ENCODE assay signal across 1 cellular context in genomic region chr3:159818399-159818798, GRCh38.
TF ChIP-seq lines count a peak whose summit lies in the region.

No MANE protein-coding gene starts in this region.

TF ChIP-seq in HepG2, 621 proteins besides CTCF, POLR2A, EP300 and RAD21 (continued from another document and continues in another):
- no peak for TF ChIP-seq ZFX (CRISPR knock-in tag; IDR thresholded peaks at IDR 0.05; ENCODE audit: low read depth)
- 0 out of 2 replicates have a peak, but pooled peaks have one; percentile 18 for TF ChIP-seq ZHX2 (IDR thresholded peaks at IDR 0.05; ENCODE audit: low read depth)
- no peak for TF ChIP-seq ZHX2 (CRISPR knock-in tag; IDR thresholded peaks at IDR 0.05; ENCODE audit: borderline replicate concordance)
- 0 out of 2 replicates have a peak, but pooled peaks have one; percentile 26 for TF ChIP-seq GATAD2A (CRISPR knock-in tag; IDR thresholded peaks at IDR 0.05)
- no peak for TF ChIP-seq ZNF589 (CRISPR knock-in tag; conservative IDR thresholded peaks at IDR 0.05)
- TF ChIP-seq, protein P1, sequence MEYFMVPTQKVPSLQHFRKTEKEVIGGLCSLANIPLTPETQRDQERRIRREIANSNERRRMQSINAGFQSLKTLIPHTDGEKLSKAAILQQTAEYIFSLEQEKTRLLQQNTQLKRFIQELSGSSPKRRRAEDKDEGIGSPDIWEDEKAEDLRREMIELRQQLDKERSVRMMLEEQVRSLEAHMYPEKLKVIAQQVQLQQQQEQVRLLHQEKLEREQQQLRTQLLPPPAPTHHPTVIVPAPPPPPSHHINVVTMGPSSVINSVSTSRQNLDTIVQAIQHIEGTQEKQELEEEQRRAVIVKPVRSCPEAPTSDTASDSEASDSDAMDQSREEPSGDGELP (IDR thresholded peaks at IDR 0.05; ENCODE audit: borderline replicate concordance, low read depth), result peak; percentile 12; the same call in 1 of the 2 replicates
- peak; percentile 65 for TF ChIP-seq NR2C2 (CRISPR knock-in tag; IDR thresholded peaks at IDR 0.05; ENCODE audit: borderline replicate concordance)
- TF ChIP-seq ZNF644 (CRISPR knock-in tag; IDR thresholded peaks at IDR 0.05; ENCODE audit: low read depth), result peak; percentile 87
- TF ChIP-seq JUNB (CRISPR knock-in tag; IDR thresholded peaks at IDR 0.05; ENCODE audit: borderline replicate concordance), result no peak
- no peak for TF ChIP-seq BATF2 (CRISPR knock-in tag; IDR thresholded peaks at IDR 0.05)
- TF ChIP-seq SALL1 (CRISPR knock-in tag; IDR thresholded peaks at IDR 0.05), result peak; percentile 39
- no peak for TF ChIP-seq HMGXB4 (CRISPR knock-in tag; IDR thresholded peaks at IDR 0.05; ENCODE audit: borderline replicate concordance in 1 of 2, low read depth in 1 of 2)
- TF ChIP-seq ESRRA (CRISPR knock-in tag; IDR thresholded peaks at IDR 0.05; ENCODE audit: low read depth), result peak; percentile 57; the same call in 1 of the 2 replicates
- no peak for TF ChIP-seq ZFP41 (CRISPR knock-in tag; IDR thresholded peaks at IDR 0.05; ENCODE audit: borderline replicate concordance)
- TF ChIP-seq ZFP36 (IDR thresholded peaks at IDR 0.05; ENCODE audit: borderline replicate concordance, low read depth, low read length, partially characterized antibody), result no peak
- no peak for TF ChIP-seq HOMEZ (CRISPR knock-in tag; IDR thresholded peaks at IDR 0.05; ENCODE audit: low read depth)
- peak; percentile 40 for TF ChIP-seq XRCC5 (optimal IDR thresholded peaks at IDR 0.05; ENCODE audit: low read length)
- peak; percentile 40; the same call in 1 of the 2 replicates for TF ChIP-seq ZNF292 (CRISPR knock-in tag; IDR thresholded peaks at IDR 0.05; ENCODE audit: borderline replicate concordance, low read depth)
- no peak for TF ChIP-seq NFKBIZ (CRISPR knock-in tag; IDR thresholded peaks at IDR 0.05)
- peak; percentile 89 for TF ChIP-seq HNF4A (CRISPR knock-in tag; IDR thresholded peaks at IDR 0.05)
- 0 out of 2 replicates have a peak, but pooled peaks have one; percentile 10 for TF ChIP-seq MAX (IDR thresholded peaks at IDR 0.05)
- TF ChIP-seq, protein P2, sequence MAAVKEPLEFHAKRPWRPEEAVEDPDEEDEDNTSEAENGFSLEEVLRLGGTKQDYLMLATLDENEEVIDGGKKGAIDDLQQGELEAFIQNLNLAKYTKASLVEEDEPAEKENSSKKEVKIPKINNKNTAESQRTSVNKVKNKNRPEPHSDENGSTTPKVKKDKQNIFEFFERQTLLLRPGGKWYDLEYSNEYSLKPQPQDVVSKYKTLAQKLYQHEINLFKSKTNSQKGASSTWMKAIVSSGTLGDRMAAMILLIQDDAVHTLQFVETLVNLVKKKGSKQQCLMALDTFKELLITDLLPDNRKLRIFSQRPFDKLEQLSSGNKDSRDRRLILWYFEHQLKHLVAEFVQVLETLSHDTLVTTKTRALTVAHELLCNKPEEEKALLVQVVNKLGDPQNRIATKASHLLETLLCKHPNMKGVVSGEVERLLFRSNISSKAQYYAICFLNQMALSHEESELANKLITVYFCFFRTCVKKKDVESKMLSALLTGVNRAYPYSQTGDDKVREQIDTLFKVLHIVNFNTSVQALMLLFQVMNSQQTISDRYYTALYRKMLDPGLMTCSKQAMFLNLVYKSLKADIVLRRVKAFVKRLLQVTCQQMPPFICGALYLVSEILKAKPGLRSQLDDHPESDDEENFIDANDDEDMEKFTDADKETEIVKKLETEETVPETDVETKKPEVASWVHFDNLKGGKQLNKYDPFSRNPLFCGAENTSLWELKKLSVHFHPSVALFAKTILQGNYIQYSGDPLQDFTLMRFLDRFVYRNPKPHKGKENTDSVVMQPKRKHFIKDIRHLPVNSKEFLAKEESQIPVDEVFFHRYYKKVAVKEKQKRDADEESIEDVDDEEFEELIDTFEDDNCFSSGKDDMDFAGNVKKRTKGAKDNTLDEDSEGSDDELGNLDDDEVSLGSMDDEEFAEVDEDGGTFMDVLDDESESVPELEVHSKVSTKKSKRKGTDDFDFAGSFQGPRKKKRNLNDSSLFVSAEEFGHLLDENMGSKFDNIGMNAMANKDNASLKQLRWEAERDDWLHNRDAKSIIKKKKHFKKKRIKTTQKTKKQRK (IDR thresholded peaks at IDR 0.05; ENCODE audit: low read length), result no peak
- TF ChIP-seq MXD1 (CRISPR knock-in tag; IDR thresholded peaks at IDR 0.05), result no peak
- TF ChIP-seq ZNF207 (IDR thresholded peaks at IDR 0.05; ENCODE audit: borderline replicate concordance), result no peak
- no peak for TF ChIP-seq ZMAT3 (CRISPR knock-in tag; conservative IDR thresholded peaks at IDR 0.05)
- no peak for TF ChIP-seq TP53 (CRISPR knock-in tag; conservative IDR thresholded peaks at IDR 0.05)
- no peak for TF ChIP-seq ZNF672 (CRISPR knock-in tag; IDR thresholded peaks at IDR 0.05)
- 0 out of 2 replicates have a peak, but pooled peaks have one; percentile 28 for TF ChIP-seq ZMYM4 (CRISPR knock-in tag; IDR thresholded peaks at IDR 0.05)
- no peak for TF ChIP-seq ZNF33A (CRISPR knock-in tag; IDR thresholded peaks at IDR 0.05; ENCODE audit: borderline replicate concordance)
- TF ChIP-seq TFDP1 (CRISPR knock-in tag; IDR thresholded peaks at IDR 0.05; ENCODE audit: borderline replicate concordance), result no peak
- TF ChIP-seq ZNF724P (CRISPR knock-in tag; IDR thresholded peaks at IDR 0.05; ENCODE audit: borderline replicate concordance), result no peak
- no peak for TF ChIP-seq SP1 (IDR thresholded peaks at IDR 0.05)
- TF ChIP-seq SP1 (CRISPR knock-in tag; IDR thresholded peaks at IDR 0.05), result no peak
- no peak for TF ChIP-seq ELF4 (CRISPR knock-in tag; IDR thresholded peaks at IDR 0.05; ENCODE audit: borderline replicate concordance)
- no peak for TF ChIP-seq ZNF761 (CRISPR knock-in tag; conservative IDR thresholded peaks at IDR 0.05)
- no peak for TF ChIP-seq CEBPG (CRISPR knock-in tag; IDR thresholded peaks at IDR 0.05)
- TF ChIP-seq, protein P3, sequence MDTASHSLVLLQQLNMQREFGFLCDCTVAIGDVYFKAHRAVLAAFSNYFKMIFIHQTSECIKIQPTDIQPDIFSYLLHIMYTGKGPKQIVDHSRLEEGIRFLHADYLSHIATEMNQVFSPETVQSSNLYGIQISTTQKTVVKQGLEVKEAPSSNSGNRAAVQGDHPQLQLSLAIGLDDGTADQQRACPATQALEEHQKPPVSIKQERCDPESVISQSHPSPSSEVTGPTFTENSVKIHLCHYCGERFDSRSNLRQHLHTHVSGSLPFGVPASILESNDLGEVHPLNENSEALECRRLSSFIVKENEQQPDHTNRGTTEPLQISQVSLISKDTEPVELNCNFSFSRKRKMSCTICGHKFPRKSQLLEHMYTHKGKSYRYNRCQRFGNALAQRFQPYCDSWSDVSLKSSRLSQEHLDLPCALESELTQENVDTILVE (CRISPR knock-in tag; IDR thresholded peaks at IDR 0.05), result no peak
- TF ChIP-seq ZNF768 (CRISPR knock-in tag; IDR thresholded peaks at IDR 0.05), result peak; percentile 15; the same call in 1 of the 2 replicates
- TF ChIP-seq, protein P4, sequence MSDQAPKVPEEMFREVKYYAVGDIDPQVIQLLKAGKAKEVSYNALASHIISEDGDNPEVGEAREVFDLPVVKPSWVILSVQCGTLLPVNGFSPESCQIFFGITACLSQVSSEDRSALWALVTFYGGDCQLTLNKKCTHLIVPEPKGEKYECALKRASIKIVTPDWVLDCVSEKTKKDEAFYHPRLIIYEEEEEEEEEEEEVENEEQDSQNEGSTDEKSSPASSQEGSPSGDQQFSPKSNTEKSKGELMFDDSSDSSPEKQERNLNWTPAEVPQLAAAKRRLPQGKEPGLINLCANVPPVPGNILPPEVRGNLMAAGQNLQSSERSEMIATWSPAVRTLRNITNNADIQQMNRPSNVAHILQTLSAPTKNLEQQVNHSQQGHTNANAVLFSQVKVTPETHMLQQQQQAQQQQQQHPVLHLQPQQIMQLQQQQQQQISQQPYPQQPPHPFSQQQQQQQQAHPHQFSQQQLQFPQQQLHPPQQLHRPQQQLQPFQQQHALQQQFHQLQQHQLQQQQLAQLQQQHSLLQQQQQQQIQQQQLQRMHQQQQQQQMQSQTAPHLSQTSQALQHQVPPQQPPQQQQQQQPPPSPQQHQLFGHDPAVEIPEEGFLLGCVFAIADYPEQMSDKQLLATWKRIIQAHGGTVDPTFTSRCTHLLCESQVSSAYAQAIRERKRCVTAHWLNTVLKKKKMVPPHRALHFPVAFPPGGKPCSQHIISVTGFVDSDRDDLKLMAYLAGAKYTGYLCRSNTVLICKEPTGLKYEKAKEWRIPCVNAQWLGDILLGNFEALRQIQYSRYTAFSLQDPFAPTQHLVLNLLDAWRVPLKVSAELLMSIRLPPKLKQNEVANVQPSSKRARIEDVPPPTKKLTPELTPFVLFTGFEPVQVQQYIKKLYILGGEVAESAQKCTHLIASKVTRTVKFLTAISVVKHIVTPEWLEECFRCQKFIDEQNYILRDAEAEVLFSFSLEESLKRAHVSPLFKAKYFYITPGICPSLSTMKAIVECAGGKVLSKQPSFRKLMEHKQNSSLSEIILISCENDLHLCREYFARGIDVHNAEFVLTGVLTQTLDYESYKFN (CRISPR knock-in tag; conservative IDR thresholded peaks at IDR 0.05), result peak; percentile 49
- TF ChIP-seq CHD2 (IDR thresholded peaks at IDR 0.05; ENCODE audit: low read depth, low read length), result no peak
